Comparison of ENCODE assay signal across 1 cellular context in the genomic region with DNA sequence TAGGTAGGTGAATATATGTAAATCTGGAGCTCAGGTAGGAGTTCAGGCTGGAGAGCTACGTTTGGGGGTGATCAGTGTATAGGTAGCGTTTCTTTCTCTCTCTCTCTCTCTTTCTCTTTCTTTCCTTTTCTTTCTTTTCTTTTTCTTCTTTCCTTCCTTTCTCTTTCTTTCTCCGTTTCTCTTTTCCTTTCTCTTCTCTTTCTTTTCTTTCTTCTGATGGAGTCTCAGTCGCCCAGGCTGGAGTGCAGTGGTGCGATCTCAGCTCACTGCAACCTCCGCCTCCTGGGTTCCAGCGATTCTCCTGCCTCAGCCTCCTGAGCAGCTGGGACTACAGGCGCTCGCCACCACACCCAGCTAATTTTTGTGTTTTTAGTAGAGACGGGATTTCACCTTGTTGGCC.
TF ChIP-seq lines count a peak whose summit lies in the region.

No MANE protein-coding gene starts in this region.

TF ChIP-seq in K562, 482 proteins besides CTCF, POLR2A, EP300 and RAD21:
- TF ChIP-seq, protein P1, sequence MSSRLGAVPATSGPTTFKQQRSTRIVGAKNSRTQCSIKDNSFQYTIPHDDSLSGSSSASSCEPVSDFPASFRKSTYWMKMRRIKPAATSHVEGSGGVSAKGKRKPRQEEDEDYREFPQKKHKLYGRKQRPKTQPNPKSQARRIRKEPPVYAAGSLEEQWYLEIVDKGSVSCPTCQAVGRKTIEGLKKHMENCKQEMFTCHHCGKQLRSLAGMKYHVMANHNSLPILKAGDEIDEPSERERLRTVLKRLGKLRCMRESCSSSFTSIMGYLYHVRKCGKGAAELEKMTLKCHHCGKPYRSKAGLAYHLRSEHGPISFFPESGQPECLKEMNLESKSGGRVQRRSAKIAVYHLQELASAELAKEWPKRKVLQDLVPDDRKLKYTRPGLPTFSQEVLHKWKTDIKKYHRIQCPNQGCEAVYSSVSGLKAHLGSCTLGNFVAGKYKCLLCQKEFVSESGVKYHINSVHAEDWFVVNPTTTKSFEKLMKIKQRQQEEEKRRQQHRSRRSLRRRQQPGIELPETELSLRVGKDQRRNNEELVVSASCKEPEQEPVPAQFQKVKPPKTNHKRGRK (tag; IDR thresholded peaks at IDR 0.05): peak; percentile 80
- TF ChIP-seq, protein P2, sequence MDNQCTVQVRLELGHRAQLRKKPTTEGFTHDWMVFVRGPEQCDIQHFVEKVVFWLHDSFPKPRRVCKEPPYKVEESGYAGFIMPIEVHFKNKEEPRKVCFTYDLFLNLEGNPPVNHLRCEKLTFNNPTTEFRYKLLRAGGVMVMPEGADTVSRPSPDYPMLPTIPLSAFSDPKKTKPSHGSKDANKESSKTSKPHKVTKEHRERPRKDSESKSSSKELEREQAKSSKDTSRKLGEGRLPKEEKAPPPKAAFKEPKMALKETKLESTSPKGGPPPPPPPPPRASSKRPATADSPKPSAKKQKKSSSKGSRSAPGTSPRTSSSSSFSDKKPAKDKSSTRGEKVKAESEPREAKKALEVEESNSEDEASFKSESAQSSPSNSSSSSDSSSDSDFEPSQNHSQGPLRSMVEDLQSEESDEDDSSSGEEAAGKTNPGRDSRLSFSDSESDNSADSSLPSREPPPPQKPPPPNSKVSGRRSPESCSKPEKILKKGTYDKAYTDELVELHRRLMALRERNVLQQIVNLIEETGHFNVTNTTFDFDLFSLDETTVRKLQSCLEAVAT (IDR thresholded peaks at IDR 0.05): peak in 1 of 2 experiments; percentile 55; a peak in 2 of 4 replicates
